Comparison of ENCODE assay signal across 16 cellular contexts in the genomic region with DNA sequence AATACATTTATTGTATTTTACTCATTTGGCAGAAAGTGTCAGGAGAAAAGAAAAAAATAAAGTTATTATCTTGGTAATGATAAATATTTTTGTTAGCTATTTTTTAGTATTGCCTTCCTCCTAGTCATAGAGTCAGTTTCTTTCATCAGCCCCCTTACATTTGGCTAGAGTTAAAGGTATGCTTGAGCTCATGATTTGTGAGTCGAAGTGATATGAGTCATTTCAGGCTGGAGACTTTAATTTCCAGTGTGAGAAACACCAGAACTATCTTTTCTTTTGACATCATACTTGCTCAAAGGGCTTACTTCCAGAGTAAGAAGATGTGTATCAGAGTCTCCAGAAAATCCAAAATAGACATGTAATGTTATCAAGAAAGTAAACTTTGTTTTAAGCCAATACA.
"Had no signal": no experiment of that assay in that cellular context is flagged by ENCODE, and none has a peak within 500 bp of the region (broad histone marks: within the 10 kb centered on the region; RNA-seq: fewer than 3 reads in every experiment).

No MANE protein-coding gene starts in this region.

- H3K4me1 ChIP-seq: body of pancreas, esophagus muscularis mucosa, transverse colon had no signal

- H3K4me3 ChIP-seq: body of pancreas, esophagus muscularis mucosa, lung, skin epidermis, transverse colon had no signal

- H3K36me3 Mint-ChIP-seq: stimulated activated effector memory CD8-positive, alpha-beta T cell treated with anti-CD3 and anti-CD28 coated beads, Interleukin-12 subunit alpha, Interleukin-12 subunit beta, amount 100 ng/mL, for 72 hours had no signal

- H3K27me3 ChIP-seq: body of pancreas, esophagus muscularis mucosa, neutrophil, transverse colon had no signal

- H3K4me3 Mint-ChIP-seq: activated CD4-positive, alpha-beta T cell treated with anti-CD3 and anti-CD28 coated beads for 36 hours; activated CD8-positive, alpha-beta T cell treated with anti-CD3 and anti-CD28 coated beads for 36 hours; activated T-cell treated with anti-CD3 and anti-CD28 coated beads, Interleukin-2, amount 50 U/mL, for 72 hours; naive thymus-derived CD4-positive, alpha-beta T cell; stimulated activated effector memory CD8-positive, alpha-beta T cell treated with anti-CD3 and anti-CD28 coated beads, Interleukin-12 subunit alpha, Interleukin-12 subunit beta, amount 100 ng/mL, for 72 hours had no signal

- ATAC-seq: activated CD4-positive, alpha-beta T cell treated with anti-CD3 and anti-CD28 coated beads for 36 hours; activated CD8-positive, alpha-beta T cell treated with anti-CD3 and anti-CD28 coated beads for 36 hours; activated T-cell treated with anti-CD3 and anti-CD28 coated beads, Interleukin-2, amount 50 U/mL, for 72 hours; body of pancreas; left cardiac atrium; naive thymus-derived CD4-positive, alpha-beta T cell; stimulated activated effector memory CD8-positive, alpha-beta T cell treated with anti-CD3 and anti-CD28 coated beads, Interleukin-12 subunit alpha, Interleukin-12 subunit beta, amount 100 ng/mL, for 72 hours had no signal

- H3K27me3 Mint-ChIP-seq: activated CD4-positive, alpha-beta T cell treated with anti-CD3 and anti-CD28 coated beads for 36 hours; activated CD8-positive, alpha-beta T cell treated with anti-CD3 and anti-CD28 coated beads for 36 hours; naive thymus-derived CD4-positive, alpha-beta T cell had no signal

- H3K27ac Mint-ChIP-seq: activated CD4-positive, alpha-beta T cell treated with anti-CD3 and anti-CD28 coated beads for 36 hours; activated CD8-positive, alpha-beta T cell treated with anti-CD3 and anti-CD28 coated beads for 36 hours; activated T-cell treated with anti-CD3 and anti-CD28 coated beads, Interleukin-2, amount 50 U/mL, for 72 hours; naive thymus-derived CD4-positive, alpha-beta T cell; stimulated activated effector memory CD8-positive, alpha-beta T cell treated with anti-CD3 and anti-CD28 coated beads, Interleukin-12 subunit alpha, Interleukin-12 subunit beta, amount 100 ng/mL, for 72 hours had no signal

- DNase-seq: activated CD4-positive, alpha-beta T cell treated with anti-CD3 and anti-CD28 coated beads for 36 hours; activated CD8-positive, alpha-beta memory T cell treated with anti-CD3 and anti-CD28 coated beads, Interleukin-2, amount 50 U/mL, for 4 hours; activated CD8-positive, alpha-beta T cell treated with anti-CD3 and anti-CD28 coated beads for 36 hours; activated T-cell treated with anti-CD3 and anti-CD28 coated beads, Interleukin-2, amount 50 U/mL, for 72 hours; body of pancreas; hippocampal formation; left cardiac atrium; naive thymus-derived CD4-positive, alpha-beta T cell; T-helper 9 cell; transverse colon had no signal

- H3K36me3 ChIP-seq: esophagus muscularis mucosa, neutrophil, transverse colon had no signal

- H3K4me1 Mint-ChIP-seq: activated CD4-positive, alpha-beta T cell treated with anti-CD3 and anti-CD28 coated beads for 36 hours; naive thymus-derived CD4-positive, alpha-beta T cell; stimulated activated effector memory CD8-positive, alpha-beta T cell treated with anti-CD3 and anti-CD28 coated beads, Interleukin-12 subunit alpha, Interleukin-12 subunit beta, amount 100 ng/mL, for 72 hours had no signal

- H3K9me3 ChIP-seq: body of pancreas, neutrophil, transverse colon had no signal

- H3K27ac ChIP-seq: body of pancreas, esophagus muscularis mucosa, neutrophil, skin epidermis, transverse colon, VCaP had no signal
